1 cellular context compared by ENCODE assay signal in the genomic region with DNA sequence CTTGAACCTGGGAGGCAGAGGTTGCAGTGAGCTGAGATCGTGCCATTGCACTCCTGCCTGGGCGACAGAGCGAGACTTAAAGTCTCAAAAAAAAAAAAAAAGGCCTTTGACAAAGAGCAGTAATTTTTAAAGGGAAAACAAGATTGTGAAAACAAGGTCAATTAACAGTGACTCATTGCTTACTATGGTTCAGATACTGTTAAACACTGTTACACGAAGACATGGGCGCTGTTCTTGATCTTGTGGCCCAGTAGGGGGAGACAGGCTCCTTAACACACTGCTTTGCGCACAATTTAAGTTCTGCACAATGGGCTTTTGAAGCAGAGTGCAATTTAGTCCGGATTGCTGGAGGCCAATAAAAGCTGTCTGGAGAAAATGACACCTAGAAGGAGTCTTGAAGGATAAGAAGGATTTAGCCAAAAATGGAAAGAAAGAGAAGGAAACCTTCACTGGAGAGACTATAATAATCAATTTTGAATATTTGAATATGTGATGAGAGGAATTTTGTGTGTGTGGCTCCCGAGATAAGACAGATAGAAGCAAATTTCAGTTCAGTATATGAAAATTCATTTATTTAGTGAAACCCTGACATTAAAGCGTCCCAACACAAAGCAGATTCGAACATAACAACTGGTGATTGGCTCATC.
TF ChIP-seq lines count a peak whose summit lies in the region.

No MANE protein-coding gene starts in this region.

TF ChIP-seq in K562, 482 proteins besides CTCF, POLR2A, EP300 and RAD21 (continued from another document and continues in another):
- TF ChIP-seq CBX3 (IDR thresholded peaks at IDR 0.05; ENCODE audit: borderline replicate concordance in 1 of 2, low read length in 2 of 2): peak in 1 of 2 experiments; percentile 76; a peak in 1 of 3 replicates
- no peak for TF ChIP-seq SREBF2 (CRISPR knock-in tag; IDR thresholded peaks at IDR 0.05)
- no peak for TF ChIP-seq ZNF717 (CRISPR knock-in tag; IDR thresholded peaks at IDR 0.05)
- no peak for TF ChIP-seq ETV5 (CRISPR knock-in tag; IDR thresholded peaks at IDR 0.05; ENCODE audit: low read depth)
- no peak for TF ChIP-seq RAD51 (IDR thresholded peaks at IDR 0.05; ENCODE audit: borderline replicate concordance, low read depth)
- no peak for TF ChIP-seq NR2F6 (CRISPR knock-in tag; IDR thresholded peaks at IDR 0.05)
- TF ChIP-seq, protein P1, sequence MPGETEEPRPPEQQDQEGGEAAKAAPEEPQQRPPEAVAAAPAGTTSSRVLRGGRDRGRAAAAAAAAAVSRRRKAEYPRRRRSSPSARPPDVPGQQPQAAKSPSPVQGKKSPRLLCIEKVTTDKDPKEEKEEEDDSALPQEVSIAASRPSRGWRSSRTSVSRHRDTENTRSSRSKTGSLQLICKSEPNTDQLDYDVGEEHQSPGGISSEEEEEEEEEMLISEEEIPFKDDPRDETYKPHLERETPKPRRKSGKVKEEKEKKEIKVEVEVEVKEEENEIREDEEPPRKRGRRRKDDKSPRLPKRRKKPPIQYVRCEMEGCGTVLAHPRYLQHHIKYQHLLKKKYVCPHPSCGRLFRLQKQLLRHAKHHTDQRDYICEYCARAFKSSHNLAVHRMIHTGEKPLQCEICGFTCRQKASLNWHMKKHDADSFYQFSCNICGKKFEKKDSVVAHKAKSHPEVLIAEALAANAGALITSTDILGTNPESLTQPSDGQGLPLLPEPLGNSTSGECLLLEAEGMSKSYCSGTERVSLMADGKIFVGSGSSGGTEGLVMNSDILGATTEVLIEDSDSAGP (CRISPR knock-in tag; IDR thresholded peaks at IDR 0.05): 0 out of 2 replicates have a peak, but pooled peaks have one; percentile 40
- 0 out of 2 replicates have a peak, but pooled peaks have one; percentile 29 for TF ChIP-seq SMAD4 (CRISPR knock-in tag; conservative IDR thresholded peaks at IDR 0.05)
- TF ChIP-seq U2AF2 (optimal IDR thresholded peaks at IDR 0.05; ENCODE audit: low read depth, low read length): no peak
- TF ChIP-seq, protein P2, sequence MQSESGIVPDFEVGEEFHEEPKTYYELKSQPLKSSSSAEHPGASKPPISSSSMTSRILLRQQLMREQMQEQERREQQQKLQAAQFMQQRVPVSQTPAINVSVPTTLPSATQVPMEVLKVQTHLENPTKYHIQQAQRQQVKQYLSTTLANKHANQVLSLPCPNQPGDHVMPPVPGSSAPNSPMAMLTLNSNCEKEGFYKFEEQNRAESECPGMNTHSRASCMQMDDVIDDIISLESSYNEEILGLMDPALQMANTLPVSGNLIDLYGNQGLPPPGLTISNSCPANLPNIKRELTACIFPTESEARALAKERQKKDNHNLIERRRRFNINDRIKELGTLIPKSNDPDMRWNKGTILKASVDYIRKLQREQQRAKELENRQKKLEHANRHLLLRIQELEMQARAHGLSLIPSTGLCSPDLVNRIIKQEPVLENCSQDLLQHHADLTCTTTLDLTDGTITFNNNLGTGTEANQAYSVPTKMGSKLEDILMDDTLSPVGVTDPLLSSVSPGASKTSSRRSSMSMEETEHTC (IDR thresholded peaks at IDR 0.05): no peak
- no peak for TF ChIP-seq ZNF165 (CRISPR knock-in tag; IDR thresholded peaks at IDR 0.05; ENCODE audit: borderline replicate concordance)
- TF ChIP-seq, protein P3, sequence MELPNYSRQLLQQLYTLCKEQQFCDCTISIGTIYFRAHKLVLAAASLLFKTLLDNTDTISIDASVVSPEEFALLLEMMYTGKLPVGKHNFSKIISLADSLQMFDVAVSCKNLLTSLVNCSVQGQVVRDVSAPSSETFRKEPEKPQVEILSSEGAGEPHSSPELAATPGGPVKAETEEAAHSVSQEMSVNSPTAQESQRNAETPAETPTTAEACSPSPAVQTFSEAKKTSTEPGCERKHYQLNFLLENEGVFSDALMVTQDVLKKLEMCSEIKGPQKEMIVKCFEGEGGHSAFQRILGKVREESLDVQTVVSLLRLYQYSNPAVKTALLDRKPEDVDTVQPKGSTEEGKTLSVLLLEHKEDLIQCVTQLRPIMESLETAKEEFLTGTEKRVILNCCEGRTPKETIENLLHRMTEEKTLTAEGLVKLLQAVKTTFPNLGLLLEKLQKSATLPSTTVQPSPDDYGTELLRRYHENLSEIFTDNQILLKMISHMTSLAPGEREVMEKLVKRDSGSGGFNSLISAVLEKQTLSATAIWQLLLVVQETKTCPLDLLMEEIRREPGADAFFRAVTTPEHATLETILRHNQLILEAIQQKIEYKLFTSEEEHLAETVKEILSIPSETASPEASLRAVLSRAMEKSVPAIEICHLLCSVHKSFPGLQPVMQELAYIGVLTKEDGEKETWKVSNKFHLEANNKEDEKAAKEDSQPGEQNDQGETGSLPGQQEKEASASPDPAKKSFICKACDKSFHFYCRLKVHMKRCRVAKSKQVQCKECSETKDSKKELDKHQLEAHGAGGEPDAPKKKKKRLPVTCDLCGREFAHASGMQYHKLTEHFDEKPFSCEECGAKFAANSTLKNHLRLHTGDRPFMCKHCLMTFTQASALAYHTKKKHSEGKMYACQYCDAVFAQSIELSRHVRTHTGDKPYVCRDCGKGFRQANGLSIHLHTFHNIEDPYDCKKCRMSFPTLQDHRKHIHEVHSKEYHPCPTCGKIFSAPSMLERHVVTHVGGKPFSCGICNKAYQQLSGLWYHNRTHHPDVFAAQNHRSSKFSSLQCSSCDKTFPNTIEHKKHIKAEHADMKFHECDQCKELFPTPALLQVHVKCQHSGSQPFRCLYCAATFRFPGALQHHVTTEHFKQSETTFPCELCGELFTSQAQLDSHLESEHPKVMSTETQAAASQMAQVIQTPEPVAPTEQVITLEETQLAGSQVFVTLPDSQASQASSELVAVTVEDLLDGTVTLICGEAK (IDR thresholded peaks at IDR 0.05): no peak
- TF ChIP-seq, protein P3 (CRISPR knock-in tag; IDR thresholded peaks at IDR 0.05): no peak
- TF ChIP-seq ZSCAN32 (CRISPR knock-in tag; IDR thresholded peaks at IDR 0.05): no peak
- no peak for TF ChIP-seq FOS (IDR thresholded peaks at IDR 0.05; ENCODE audit: extremely low read depth, insufficient read length)
- TF ChIP-seq, protein P4, sequence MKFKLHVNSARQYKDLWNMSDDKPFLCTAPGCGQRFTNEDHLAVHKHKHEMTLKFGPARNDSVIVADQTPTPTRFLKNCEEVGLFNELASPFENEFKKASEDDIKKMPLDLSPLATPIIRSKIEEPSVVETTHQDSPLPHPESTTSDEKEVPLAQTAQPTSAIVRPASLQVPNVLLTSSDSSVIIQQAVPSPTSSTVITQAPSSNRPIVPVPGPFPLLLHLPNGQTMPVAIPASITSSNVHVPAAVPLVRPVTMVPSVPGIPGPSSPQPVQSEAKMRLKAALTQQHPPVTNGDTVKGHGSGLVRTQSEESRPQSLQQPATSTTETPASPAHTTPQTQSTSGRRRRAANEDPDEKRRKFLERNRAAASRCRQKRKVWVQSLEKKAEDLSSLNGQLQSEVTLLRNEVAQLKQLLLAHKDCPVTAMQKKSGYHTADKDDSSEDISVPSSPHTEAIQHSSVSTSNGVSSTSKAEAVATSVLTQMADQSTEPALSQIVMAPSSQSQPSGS (CRISPR knock-in tag; IDR thresholded peaks at IDR 0.05): no peak
- TF ChIP-seq TAF9B (IDR thresholded peaks at IDR 0.05; ENCODE audit: partially characterized antibody): no peak
- TF ChIP-seq ZNF75A (CRISPR knock-in tag; IDR thresholded peaks at IDR 0.05): no peak
- TF ChIP-seq ZNF146 (CRISPR knock-in tag; IDR thresholded peaks at IDR 0.05; ENCODE audit: unreplicated experiment): no peak
- TF ChIP-seq NFIC (IDR thresholded peaks at IDR 0.05): 0 out of 2 replicates have a peak, but pooled peaks have one; percentile 21
- no peak for TF ChIP-seq SRSF7 (optimal IDR thresholded peaks at IDR 0.05; ENCODE audit: low read depth, low read length)
- no peak for TF ChIP-seq MED1 (CRISPR knock-in tag; IDR thresholded peaks at IDR 0.05; ENCODE audit: borderline replicate concordance)
- TF ChIP-seq HOXB6 (CRISPR knock-in tag; IDR thresholded peaks at IDR 0.05; ENCODE audit: borderline replicate concordance): no peak
- TF ChIP-seq, protein P5, sequence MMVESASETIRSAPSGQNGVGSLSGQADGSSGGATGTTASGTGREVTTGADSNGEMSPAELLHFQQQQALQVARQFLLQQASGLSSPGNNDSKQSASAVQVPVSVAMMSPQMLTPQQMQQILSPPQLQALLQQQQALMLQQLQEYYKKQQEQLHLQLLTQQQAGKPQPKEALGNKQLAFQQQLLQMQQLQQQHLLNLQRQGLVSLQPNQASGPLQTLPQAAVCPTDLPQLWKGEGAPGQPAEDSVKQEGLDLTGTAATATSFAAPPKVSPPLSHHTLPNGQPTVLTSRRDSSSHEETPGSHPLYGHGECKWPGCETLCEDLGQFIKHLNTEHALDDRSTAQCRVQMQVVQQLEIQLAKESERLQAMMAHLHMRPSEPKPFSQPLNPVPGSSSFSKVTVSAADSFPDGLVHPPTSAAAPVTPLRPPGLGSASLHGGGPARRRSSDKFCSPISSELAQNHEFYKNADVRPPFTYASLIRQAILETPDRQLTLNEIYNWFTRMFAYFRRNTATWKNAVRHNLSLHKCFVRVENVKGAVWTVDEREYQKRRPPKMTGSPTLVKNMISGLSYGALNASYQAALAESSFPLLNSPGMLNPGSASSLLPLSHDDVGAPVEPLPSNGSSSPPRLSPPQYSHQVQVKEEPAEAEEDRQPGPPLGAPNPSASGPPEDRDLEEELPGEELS (CRISPR knock-in tag; IDR thresholded peaks at IDR 0.05; ENCODE audit: borderline replicate concordance): no peak
- TF ChIP-seq, protein P6, sequence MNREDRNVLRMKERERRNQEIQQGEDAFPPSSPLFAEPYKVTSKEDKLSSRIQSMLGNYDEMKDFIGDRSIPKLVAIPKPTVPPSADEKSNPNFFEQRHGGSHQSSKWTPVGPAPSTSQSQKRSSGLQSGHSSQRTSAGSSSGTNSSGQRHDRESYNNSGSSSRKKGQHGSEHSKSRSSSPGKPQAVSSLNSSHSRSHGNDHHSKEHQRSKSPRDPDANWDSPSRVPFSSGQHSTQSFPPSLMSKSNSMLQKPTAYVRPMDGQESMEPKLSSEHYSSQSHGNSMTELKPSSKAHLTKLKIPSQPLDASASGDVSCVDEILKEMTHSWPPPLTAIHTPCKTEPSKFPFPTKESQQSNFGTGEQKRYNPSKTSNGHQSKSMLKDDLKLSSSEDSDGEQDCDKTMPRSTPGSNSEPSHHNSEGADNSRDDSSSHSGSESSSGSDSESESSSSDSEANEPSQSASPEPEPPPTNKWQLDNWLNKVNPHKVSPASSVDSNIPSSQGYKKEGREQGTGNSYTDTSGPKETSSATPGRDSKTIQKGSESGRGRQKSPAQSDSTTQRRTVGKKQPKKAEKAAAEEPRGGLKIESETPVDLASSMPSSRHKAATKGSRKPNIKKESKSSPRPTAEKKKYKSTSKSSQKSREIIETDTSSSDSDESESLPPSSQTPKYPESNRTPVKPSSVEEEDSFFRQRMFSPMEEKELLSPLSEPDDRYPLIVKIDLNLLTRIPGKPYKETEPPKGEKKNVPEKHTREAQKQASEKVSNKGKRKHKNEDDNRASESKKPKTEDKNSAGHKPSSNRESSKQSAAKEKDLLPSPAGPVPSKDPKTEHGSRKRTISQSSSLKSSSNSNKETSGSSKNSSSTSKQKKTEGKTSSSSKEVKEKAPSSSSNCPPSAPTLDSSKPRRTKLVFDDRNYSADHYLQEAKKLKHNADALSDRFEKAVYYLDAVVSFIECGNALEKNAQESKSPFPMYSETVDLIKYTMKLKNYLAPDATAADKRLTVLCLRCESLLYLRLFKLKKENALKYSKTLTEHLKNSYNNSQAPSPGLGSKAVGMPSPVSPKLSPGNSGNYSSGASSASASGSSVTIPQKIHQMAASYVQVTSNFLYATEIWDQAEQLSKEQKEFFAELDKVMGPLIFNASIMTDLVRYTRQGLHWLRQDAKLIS (CRISPR knock-in tag; IDR thresholded peaks at IDR 0.05): no peak
- TF ChIP-seq, protein P7, sequence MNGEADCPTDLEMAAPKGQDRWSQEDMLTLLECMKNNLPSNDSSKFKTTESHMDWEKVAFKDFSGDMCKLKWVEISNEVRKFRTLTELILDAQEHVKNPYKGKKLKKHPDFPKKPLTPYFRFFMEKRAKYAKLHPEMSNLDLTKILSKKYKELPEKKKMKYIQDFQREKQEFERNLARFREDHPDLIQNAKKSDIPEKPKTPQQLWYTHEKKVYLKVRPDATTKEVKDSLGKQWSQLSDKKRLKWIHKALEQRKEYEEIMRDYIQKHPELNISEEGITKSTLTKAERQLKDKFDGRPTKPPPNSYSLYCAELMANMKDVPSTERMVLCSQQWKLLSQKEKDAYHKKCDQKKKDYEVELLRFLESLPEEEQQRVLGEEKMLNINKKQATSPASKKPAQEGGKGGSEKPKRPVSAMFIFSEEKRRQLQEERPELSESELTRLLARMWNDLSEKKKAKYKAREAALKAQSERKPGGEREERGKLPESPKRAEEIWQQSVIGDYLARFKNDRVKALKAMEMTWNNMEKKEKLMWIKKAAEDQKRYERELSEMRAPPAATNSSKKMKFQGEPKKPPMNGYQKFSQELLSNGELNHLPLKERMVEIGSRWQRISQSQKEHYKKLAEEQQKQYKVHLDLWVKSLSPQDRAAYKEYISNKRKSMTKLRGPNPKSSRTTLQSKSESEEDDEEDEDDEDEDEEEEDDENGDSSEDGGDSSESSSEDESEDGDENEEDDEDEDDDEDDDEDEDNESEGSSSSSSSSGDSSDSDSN (IDR thresholded peaks at IDR 0.05; ENCODE audit: borderline replicate concordance in 1 of 2, low read depth in 2 of 2, low read length in 2 of 2): no peak
